19 cellular contexts compared by ENCODE assay signal in the genomic region with DNA sequence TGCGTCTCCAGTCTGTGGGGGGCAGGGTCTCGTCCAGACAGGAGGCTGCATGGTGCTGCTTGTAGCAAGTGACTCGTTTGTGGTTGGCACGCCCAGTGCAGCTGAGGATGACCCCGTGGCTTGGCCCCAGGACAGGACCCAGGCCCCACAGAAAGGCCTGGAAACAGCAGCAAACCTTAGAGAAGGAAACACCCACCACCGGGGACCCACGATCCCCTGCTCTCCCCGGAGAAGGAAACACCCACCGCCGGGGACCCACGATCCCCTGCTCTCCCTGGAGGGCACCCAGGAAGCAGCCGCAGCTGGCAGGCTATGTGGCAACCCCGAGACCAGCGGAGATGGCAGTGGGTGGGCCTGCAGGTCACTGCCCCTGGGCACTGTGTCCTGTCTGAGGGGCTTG. TPM values are rescaled to one million over a fixed set of nuclear protein-coding genes. Genes with fewer than 3 reads are reported as not detected.
A peak's percentile ranks its signal among the peaks of the same experiment; 100 is the strongest.
DNase-seq lines count a peak whose midpoint lies in the region; ATAC-seq and TF ChIP-seq lines count a peak whose summit lies in the region.
"Had no signal": no experiment of that assay in that cellular context is flagged by ENCODE, and none has a peak within 500 bp of the region (broad histone marks: within the 10 kb centered on the region; RNA-seq: fewer than 3 reads in every experiment).

No MANE protein-coding gene starts in this region.

- H3K4me1 ChIP-seq in BLaER1 = peaks cover 21% of the 10 kb centered on the region

- H4K20me1 ChIP-seq in BLaER1 = peaks cover 78% of the 10 kb centered on the region

- H3K4me2 ChIP-seq in BLaER1 = peak overlapping the region; percentile 73

- H3K9me3 ChIP-seq in BLaER1 = no peaks in the 10 kb centered on the region
- no peaks in the 10 kb centered on the region for H3K9me3 ChIP-seq in MG63
- H3K9me3 ChIP-seq: thyroid gland had no signal

- DNase-seq in MG63 (peak; percentile 12), fibroblast of mammary gland (ENCODE audit: low read depth) (peak; percentile 12), renal cortical epithelial cell (ENCODE audit: low read depth) (peak; percentile 2), C1 segment of cervical spinal cord (lab: John Stamatoyannopoulos, UW) (no peak), NCI-H510A treated with DMSO at 0.1 percent for 48 hours (lab: John Stamatoyannopoulos, UW) (no peak), left lobe of liver (ENCODE audit: low spot score) (no peak), inferior parietal cortex (ENCODE audit: extremely low spot score) (no peak)
- DNase-seq: activated CD4-positive, alpha-beta T cell treated with anti-CD3 and anti-CD28 coated beads, Interleukin-2, amount 10 ng/mL, durations not matched to agents 24 days and 14 days; activated T-cell treated with anti-CD3 and anti-CD28 coated beads, Interleukin-2, amount 50 U/mL, for 4 hours; brain microvascular endothelial cell; DMS79; NCI-H2029 treated with DMSO at 0.1 percent for 48 hours; NCI-H2227 treated with DMSO at 0.1 percent for 48 hours; stimulated activated CD4-positive, alpha-beta T cell treated with anti-CD3 and anti-CD28 coated beads, Interleukin-12 subunit alpha, Interleukin-12 subunit beta, amount 100 ng/mL, for 4 hours; stimulated activated naive CD4-positive, alpha-beta T cell treated with Interleukin-2 at 50 U/mL for 16 hours had no signal

- ATAC-seq in left lobe of liver = no peak

- peak overlapping the region; percentile 65 for H3K9ac ChIP-seq in BLaER1

- no peak overlapping the region for H3K4me3 ChIP-seq in BLaER1
- no peak overlapping the region for H3K4me3 ChIP-seq in MG63
- H3K4me3 ChIP-seq in fibroblast of mammary gland (ENCODE audit: control insufficient read depth, low read depth, low read length) = no peak overlapping the region
- H3K4me3 ChIP-seq: coronary artery, thyroid gland had no signal

- H3K27ac ChIP-seq in BLaER1 = peak overlapping the region; percentile 65
- H3K27ac ChIP-seq: brain microvascular endothelial cell, thyroid gland, WERI-Rb-1 had no signal

- H3K36me3 ChIP-seq in BLaER1 = peaks cover 68% of the 10 kb centered on the region
- no peaks in the 10 kb centered on the region for H3K36me3 ChIP-seq in MG63

- no peak for TF ChIP-seq CTCF in fibroblast of mammary gland (conservative IDR thresholded peaks at IDR 0.05; ENCODE audit: control insufficient read depth, insufficient read depth, low read depth, low read length)

- H3K27me3 ChIP-seq in BLaER1 (no peaks in the 10 kb centered on the region; the same call in 1 of the 2 replicates), MG63 (no peaks in the 10 kb centered on the region)
- H3K27me3 ChIP-seq: brain microvascular endothelial cell, thyroid gland had no signal

RNA-seq across cellular contexts. Expression of gene C16orf95, which starts 8.3 kb away (rescaled TPM):
- total RNA-seq in MG63 (2014; rRNA removed; shearing (Covaris generic); ENCODE audit: low replicate concordance) = 6.6 TPM in 1 of 2 replicates, not detected in the other
- 3.4 and 3.8 TPM in 2 replicates for total RNA-seq in renal cortical epithelial cell
- 5.4 TPM for total RNA-seq in left lobe of liver

RNA-seq across cellular contexts. Expression of gene FBXO31, which starts 58.1 kb away (rescaled TPM):
- 12.6 and 33.4 TPM in 2 replicates for total RNA-seq in MG63 (2014; rRNA removed; shearing (Covaris generic); ENCODE audit: low replicate concordance)
- total RNA-seq in renal cortical epithelial cell = 26.3 and 26.7 TPM in 2 replicates
- 44.6 TPM for total RNA-seq in left lobe of liver

Comparison
In these comparisons a context has a peak if more than half of its experiments do, and no peak if none do; other contexts are left out.
1. DNase-seq: peak in MG63 (single experiment), fibroblast of mammary gland (single experiment) and renal cortical epithelial cell (single experiment); none in C1 segment of cervical spinal cord (0 of 14), NCI-H510A treated with DMSO at 0.1 percent for 48 hours (single experiment), left lobe of liver (single experiment) and inferior parietal cortex (single experiment).